25 cellular contexts compared by ENCODE assay signal in the genomic region with DNA sequence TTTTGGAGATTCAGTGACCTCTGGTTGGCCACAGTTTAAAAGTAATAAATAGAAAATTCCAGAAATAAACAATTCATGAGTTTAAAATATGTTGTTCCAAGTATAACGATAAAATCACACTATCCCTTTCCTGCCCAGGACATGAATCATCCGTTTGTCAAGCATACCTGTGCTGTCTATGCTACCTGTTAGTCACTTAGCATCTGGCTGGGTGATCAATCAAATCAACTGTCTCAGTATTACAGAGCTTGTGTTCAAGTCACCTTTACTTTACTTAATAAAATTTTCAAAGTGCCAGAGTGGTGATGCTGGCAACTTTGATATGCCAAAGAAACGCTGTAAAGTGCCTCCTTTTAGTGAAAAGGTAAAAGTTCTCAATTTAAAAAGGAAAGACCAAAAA.
"Had no signal": no experiment of that assay in that cellular context is flagged by ENCODE, and none has a peak within 500 bp of the region (broad histone marks: within the 10 kb centered on the region; RNA-seq: fewer than 3 reads in every experiment).

No MANE protein-coding gene starts in this region.

- FAIRE-seq: TTC549 had no signal

- H3K27ac ChIP-seq: SK-N-MC, VCaP had no signal

- H3K27ac Mint-ChIP-seq: activated CD4-positive, alpha-beta memory T cell treated with anti-CD3 and anti-CD28 coated beads for 36 hours; activated CD4-positive, alpha-beta T cell treated with anti-CD3 and anti-CD28 coated beads, Interleukin-2, amount 10 ng/mL, durations not matched to agents 7 days and 5 days; activated naive CD4-positive, alpha-beta T cell treated with anti-CD3 and anti-CD28 coated beads for 36 hours; activated naive CD8-positive, alpha-beta T cell; activated T-helper 17 cell treated with anti-CD3 and anti-CD28 coated beads, Interleukin-2, amount 50 U/mL, for 72 hours; T-cell had no signal

- H3K4me3 ChIP-seq: SK-N-MC had no signal

- H3K4me3 Mint-ChIP-seq: activated CD4-positive, alpha-beta memory T cell treated with anti-CD3 and anti-CD28 coated beads for 36 hours; activated CD4-positive, alpha-beta T cell treated with anti-CD3 and anti-CD28 coated beads, Interleukin-2, amount 10 ng/mL, durations not matched to agents 7 days and 5 days; activated naive CD4-positive, alpha-beta T cell treated with anti-CD3 and anti-CD28 coated beads for 36 hours; activated naive CD8-positive, alpha-beta T cell; activated T-helper 17 cell treated with anti-CD3 and anti-CD28 coated beads, Interleukin-2, amount 50 U/mL, for 72 hours; T-cell had no signal

- H3K4me1 Mint-ChIP-seq: activated CD4-positive, alpha-beta T cell treated with anti-CD3 and anti-CD28 coated beads, Interleukin-2, amount 10 ng/mL, durations not matched to agents 7 days and 5 days; activated T-helper 17 cell treated with anti-CD3 and anti-CD28 coated beads, Interleukin-2, amount 50 U/mL, for 72 hours; T-cell had no signal

- H3K36me3 Mint-ChIP-seq: activated CD4-positive, alpha-beta memory T cell treated with anti-CD3 and anti-CD28 coated beads for 36 hours; activated naive CD8-positive, alpha-beta T cell; T-cell had no signal

- H3K27me3 Mint-ChIP-seq: activated CD4-positive, alpha-beta memory T cell treated with anti-CD3 and anti-CD28 coated beads for 36 hours; activated CD4-positive, alpha-beta T cell treated with anti-CD3 and anti-CD28 coated beads, Interleukin-2, amount 10 ng/mL, durations not matched to agents 7 days and 5 days; activated naive CD8-positive, alpha-beta T cell; activated T-helper 17 cell treated with anti-CD3 and anti-CD28 coated beads, Interleukin-2, amount 50 U/mL, for 72 hours; T-cell had no signal

- DNase-seq: activated CD4-positive, alpha-beta memory T cell treated with anti-CD3 and anti-CD28 coated beads for 36 hours; activated CD4-positive, alpha-beta T cell treated with anti-CD3 and anti-CD28 coated beads, Interleukin-2, amount 10 ng/mL, durations not matched to agents 7 days and 5 days; activated CD4-positive, CD25-positive, alpha-beta regulatory T cell; activated CD8-positive, alpha-beta memory T cell treated with anti-CD3 and anti-CD28 coated beads for 24 hours; activated gamma-delta T cell; activated naive CD4-positive, alpha-beta T cell treated with anti-CD3 and anti-CD28 coated beads for 36 hours; activated T-cell treated with anti-CD3 and anti-CD28 coated beads, Interleukin-2, amount 50 U/mL, for 48 hours; amygdala; central memory CD4-positive, alpha-beta T cell; MM.1S; NCI-H1105; NCI-H1436; NCI-H1694 treated with DMSO at 0.1 percent for 48 hours; NCI-H2029 treated with DMSO at 0.1 percent for 48 hours; NCI-H510A treated with DMSO at 0.1 percent for 48 hours; NCI-H69; NK-92 treated with Interleukin-12 subunit alpha and Interleukin-12 subunit beta, amount 100 ng/mL, for 24 hours; T-cell; T-helper 2 cell; T1000 had no signal
